In genomic region chr18:9913151-9913525, GRCh38 we compare ENCODE assay signal across 9 cellular contexts. TPM values are rescaled to one million over a fixed set of nuclear protein-coding genes. Genes with fewer than 3 reads are reported as not detected.
DNase-seq lines count a peak whose midpoint lies in the region; ATAC-seq and TF ChIP-seq lines count a peak whose summit lies in the region.
"Had no signal": no experiment of that assay in that cellular context is flagged by ENCODE, and none has a peak within 500 bp of the region (broad histone marks: within the 10 kb centered on the region; RNA-seq: fewer than 3 reads in every experiment).

No MANE protein-coding gene starts in this region.

- H3K36me3 ChIP-seq in SJSA1, result peaks cover 10% of the 10 kb centered on the region
- H3K36me3 ChIP-seq in prostate gland, result no peaks in the 10 kb centered on the region

- TF ChIP-seq CTCF in fibroblast of the aortic adventitia (IDR thresholded peaks at IDR 0.05; ENCODE audit: insufficient read depth, low read length) (no peak), prostate gland (IDR thresholded peaks at IDR 0.05) (no peak)

- H3K27me3 ChIP-seq in SJSA1 (replicated peaks), result no peaks in the 10 kb centered on the region
- H3K27me3 ChIP-seq in prostate gland (replicated peaks; ENCODE audit: insufficient read depth), result no peaks in the 10 kb centered on the region

- H3K4me1 ChIP-seq in SJSA1 (replicated peaks) (peaks cover 28% of the 10 kb centered on the region), prostate gland (replicated peaks) (peaks cover under 1% of the 10 kb centered on the region)

- 6% methylated on average over 12 of the region's 12 CpGs for WGBS in prostate gland

- H3K27ac ChIP-seq in SJSA1 (peak overlapping the region; percentile 97), prostate gland (peak overlapping the region; percentile 99 to 100)

- DNase-seq in SJSA1 (ENCODE audit: low read depth in 1 of 2, low spot score in 2 of 2) (no peak), fibroblast of the aortic adventitia (ENCODE audit: low read depth) (no peak), prostate gland (ENCODE audit: low spot score) (no peak), NCI-H1092 (lab: John Stamatoyannopoulos, UW) (no peak), AML-193 (lab: John Stamatoyannopoulos, UW) (no peak), 8988T (no peak)

- H3K4me3 ChIP-seq in SJSA1 (peak overlapping the region; percentile 93), fibroblast of the aortic adventitia (ENCODE audit: low read depth, low read length) (peak overlapping the region; percentile 96), prostate gland (peak overlapping the region; percentile 88 to 96)

- H3K9me3 ChIP-seq in SJSA1 (replicated peaks) (no peaks in the 10 kb centered on the region; the same call in 1 of the 2 replicates), prostate gland (no peaks in the 10 kb centered on the region)

- TF ChIP-seq POLR2A in prostate gland (IDR thresholded peaks at IDR 0.05), result no peak

- intact Hi-C loops in prostate gland (cut with DNase I), result loop anchor here (5.0 to 10.0 kb wide), 2 partner anchors 76 to 578 kb away; partner anchors contain the start of gene TWSG1

- ATAC-seq in GM21515 (IDR thresholded peaks at IDR 0.05; ENCODE audit: unreplicated experiment) (peak; percentile 1), HG03139 (IDR thresholded peaks at IDR 0.05; ENCODE audit: unreplicated experiment) (no peak)

RNA-seq across cellular contexts. Expression of gene VAPA, which starts 0.7 kb away (rescaled TPM):
- total RNA-seq in SJSA1 (2014; rRNA removed; shearing (Covaris generic)), result 394 and 444 TPM in 2 replicates
- total RNA-seq in fibroblast of the aortic adventitia (ENCODE audit: low replicate concordance) (324 and 436 TPM in 2 replicates), prostate gland (100 to 1,000 TPM; 140 to 183 TPM)

RNA-seq across cellular contexts. Expression of gene TXNDC2, which starts 27.4 kb away (rescaled TPM):
- 0.05 TPM in 1 of 2 replicates, not detected in the other for total RNA-seq in SJSA1 (2014; rRNA removed; shearing (Covaris generic))
- total RNA-seq in fibroblast of the aortic adventitia (ENCODE audit: low replicate concordance), result 0.16 and 0.27 TPM in 2 replicates
- total RNA-seq in prostate gland, result 1 to 10 TPM in 1 of 2 donors, not detected in 1; 3.6 TPM
- total RNA-seq: SK-MEL-5 had no signal
